1 cellular context compared by ENCODE assay signal in genomic region chr1:40894858-40895257, GRCh38. TPM values are rescaled to one million over a fixed set of nuclear protein-coding genes. Genes with fewer than 3 reads are reported as not detected.
"Had no signal": no experiment of that assay in that cellular context is flagged by ENCODE, and none has a peak within 500 bp of the region (broad histone marks: within the 10 kb centered on the region; RNA-seq: fewer than 3 reads in every experiment).

No MANE protein-coding gene starts in this region.

RNA-seq across cellular contexts. Expression of gene CITED4, which starts 32.7 kb away (rescaled TPM):
- total RNA-seq: SJCRH30 had no signal
